8 cellular contexts compared by ENCODE assay signal in the genomic region with DNA sequence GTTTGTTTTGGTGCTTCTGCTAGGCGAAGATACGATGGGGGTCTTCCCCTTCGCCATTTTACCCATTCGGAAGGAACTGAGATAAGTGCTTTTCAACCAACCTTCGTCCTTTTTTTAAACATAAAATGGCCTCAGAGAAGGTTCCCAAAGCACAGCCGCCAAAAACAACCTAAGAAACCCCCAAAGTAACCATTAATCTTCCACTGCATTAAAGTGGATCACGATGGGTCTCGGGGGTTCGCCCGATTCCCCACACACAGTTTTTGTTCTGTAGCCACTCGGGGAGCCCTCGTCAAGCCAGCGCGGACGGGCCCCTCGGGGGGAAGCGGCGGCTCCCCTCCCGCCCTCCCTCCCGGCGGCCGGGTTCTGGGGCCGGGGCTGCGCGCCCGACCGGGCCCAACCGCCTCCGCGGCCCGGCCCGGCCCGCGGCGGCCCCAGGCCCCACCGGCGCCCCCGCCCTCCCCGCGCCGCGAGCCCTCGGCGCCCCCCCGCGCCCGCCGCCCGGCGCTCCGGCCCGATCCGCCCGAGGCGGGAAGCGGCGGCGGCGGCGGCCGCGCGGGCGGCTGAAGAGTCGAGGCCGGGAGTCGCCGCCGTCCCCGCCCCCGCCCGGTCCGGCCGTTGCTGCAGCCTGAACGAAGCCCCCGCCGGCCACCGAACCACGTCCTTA. TPM values are rescaled to one million over a fixed set of nuclear protein-coding genes. Genes with fewer than 3 reads are reported as not detected.
DNase-seq lines count a peak whose midpoint lies in the region; ATAC-seq and TF ChIP-seq lines count a peak whose summit lies in the region.

No MANE protein-coding gene starts in this region.

- H3K36me3 ChIP-seq in esophagus squamous epithelium, result peaks cover 0 to 13% (median 4%) of the 10 kb centered on the region in 3 donors
- H3K36me3 ChIP-seq in naive thymus-derived CD4-positive, alpha-beta T cell (ENCODE audit: control insufficient read depth in 2 of 3, insufficient read depth in 3 of 3, low read length in 3 of 3), result peaks cover 4 to 16% (median 9%) of the 10 kb centered on the region in 3 experiments
- H3K36me3 ChIP-seq in tibial nerve, result peaks cover 0 to 14% (median 0%) of the 10 kb centered on the region in 3 donors

- TF ChIP-seq CTCF in esophagus squamous epithelium (IDR thresholded peaks at IDR 0.05), result no peak
- no peak for TF ChIP-seq CTCF in tibial nerve (IDR thresholded peaks at IDR 0.05)

- no peaks in the 10 kb centered on the region for H3K27me3 ChIP-seq in esophagus squamous epithelium
- H3K27me3 ChIP-seq in naive thymus-derived CD4-positive, alpha-beta T cell (ENCODE audit: control insufficient read depth in 2 of 2, insufficient read depth in 2 of 2, low read length in 2 of 2), result no peaks in the 10 kb centered on the region
- H3K27me3 ChIP-seq in tibial nerve, result no peaks in the 10 kb centered on the region

- peak; percentile 6 for ATAC-seq in naive thymus-derived CD4-positive, alpha-beta T cell
- ATAC-seq in HG02588 (IDR thresholded peaks at IDR 0.05; ENCODE audit: unreplicated experiment), result no peak

- TF ChIP-seq EP300 in tibial nerve (IDR thresholded peaks at IDR 0.05), result no peak

- peak; percentile 64 for DNase-seq in NCI-H82 (lab: John Stamatoyannopoulos, UW)
- no peak for DNase-seq in NCI-H82 treated with DMSO at 0.1 percent for 48 hours (lab: John Stamatoyannopoulos, UW; ENCODE audit: unreplicated experiment)
- DNase-seq in NCI-H524 (lab: John Stamatoyannopoulos, UW), result peak; percentile 68 to 76
- peak; percentile 68 for DNase-seq in activated T-cell treated with anti-CD3 and anti-CD28 coated beads, Interleukin-2, amount 50 U/mL, for 24 hours
- no peak for DNase-seq in esophagus squamous epithelium (lab: John Stamatoyannopoulos, UW)
- peak in 8 of 9 donors; percentile 55 to 79 (median 70) for DNase-seq in naive thymus-derived CD4-positive, alpha-beta T cell
- no peak for DNase-seq in tibial nerve (ENCODE audit: low spot score in 2 of 2)

- POLR2A ChIA-PET in naive thymus-derived CD4-positive, alpha-beta T cell (lab: Charles Lee), result interaction anchor here (0.6 to 3.5 kb wide), 7 partner anchors 9 to 245 kb away, joined by 3 to 31 read pairs (median 4); no protein-coding TSS in a partner anchor

- H3K4me1 ChIP-seq in esophagus squamous epithelium (peaks cover 6 to 36% (median 15%) of the 10 kb centered on the region in 3 donors), tibial nerve (peaks cover 0 to 41% (median 18%) of the 10 kb centered on the region in 4 donors)
- H3K4me1 ChIP-seq in naive thymus-derived CD4-positive, alpha-beta T cell (ENCODE audit: control insufficient read depth in 2 of 2, insufficient read depth in 2 of 2, low read length in 2 of 2), result peaks cover 22 to 28% of the 10 kb centered on the region in 2 donors

- H3K4me3 Mint-ChIP-seq in activated T-cell treated with anti-CD3 and anti-CD28 coated beads, Interleukin-2, amount 50 U/mL, for 24 hours, result peak overlapping the region; percentile 99
- H3K4me3 Mint-ChIP-seq in naive thymus-derived CD4-positive, alpha-beta T cell, result peak overlapping the region; percentile 92 to 100 (median 99)

- peaks cover 43% of the 10 kb centered on the region for H3K36me3 Mint-ChIP-seq in activated T-cell treated with anti-CD3 and anti-CD28 coated beads, Interleukin-2, amount 50 U/mL, for 24 hours (ENCODE audit: low read depth)
- peaks cover 0 to 22% (median 13%) of the 10 kb centered on the region in 5 donors for H3K36me3 Mint-ChIP-seq in naive thymus-derived CD4-positive, alpha-beta T cell

- 0 to 2% methylated on average over 9 to 14 of the region's 79 CpGs for WGBS in esophagus squamous epithelium, 2 donors
- WGBS in tibial nerve, 2 donors, result 0% methylated on average over 30 to 58 of the region's 79 CpGs

- peak overlapping the region; percentile 97 to 100 (median 99) for H3K27ac ChIP-seq in esophagus squamous epithelium
- H3K27ac ChIP-seq in naive thymus-derived CD4-positive, alpha-beta T cell (ENCODE audit: low read depth, low read length), result peak overlapping the region; percentile 97
- peak overlapping the region; percentile 93 to 100 (median 98) for H3K27ac ChIP-seq in tibial nerve

- H3K27ac Mint-ChIP-seq in activated T-cell treated with anti-CD3 and anti-CD28 coated beads, Interleukin-2, amount 50 U/mL, for 24 hours, result peak overlapping the region; percentile 99
- H3K27ac Mint-ChIP-seq in naive thymus-derived CD4-positive, alpha-beta T cell, result peak overlapping the region; percentile 98 to 100 (median 100)

- TF ChIP-seq POLR2A in esophagus squamous epithelium (IDR thresholded peaks at IDR 0.05) (no peak), tibial nerve (IDR thresholded peaks at IDR 0.05) (no peak)

- peaks cover 45% of the 10 kb centered on the region for H3K4me1 Mint-ChIP-seq in activated T-cell treated with anti-CD3 and anti-CD28 coated beads, Interleukin-2, amount 50 U/mL, for 24 hours (ENCODE audit: low read depth)
- H3K4me1 Mint-ChIP-seq in naive thymus-derived CD4-positive, alpha-beta T cell, result peaks cover 16 to 56% (median 37%) of the 10 kb centered on the region in 7 donors

- intact Hi-C loops in esophagus squamous epithelium (cut with DNase I), result no loop called here
- intact Hi-C loops in naive thymus-derived CD4-positive, alpha-beta T cell (cut with micrococcal nuclease), result loop anchor here (1.0 to 2.0 kb wide), 9 partner anchors 21 to 313 kb away; a partner anchor contains a TSS

- H3K9me3 ChIP-seq in esophagus squamous epithelium (no peaks in the 10 kb centered on the region), tibial nerve (no peaks in the 10 kb centered on the region)
- H3K9me3 ChIP-seq in naive thymus-derived CD4-positive, alpha-beta T cell (ENCODE audit: control insufficient read depth in 2 of 3, low read length in 3 of 3), result no peaks in the 10 kb centered on the region

- CTCF ChIA-PET in naive thymus-derived CD4-positive, alpha-beta T cell (lab: Charles Lee), result no interaction called here

- H3K9me3 Mint-ChIP-seq in activated T-cell treated with anti-CD3 and anti-CD28 coated beads, Interleukin-2, amount 50 U/mL, for 24 hours, result peaks cover 6% of the 10 kb centered on the region
- H3K9me3 Mint-ChIP-seq in naive thymus-derived CD4-positive, alpha-beta T cell, result peaks cover 0 to 11% (median 0%) of the 10 kb centered on the region in 11 donors

- H3K4me3 ChIP-seq in esophagus squamous epithelium (peak overlapping the region; percentile 74 to 93 (median 82)), tibial nerve (peak overlapping the region; percentile 69 to 89 (median 81))
- peak overlapping the region; percentile 86 for H3K4me3 ChIP-seq in naive thymus-derived CD4-positive, alpha-beta T cell (ENCODE audit: low read length)

- no peaks in the 10 kb centered on the region for H3K27me3 Mint-ChIP-seq in activated T-cell treated with anti-CD3 and anti-CD28 coated beads, Interleukin-2, amount 50 U/mL, for 24 hours
- H3K27me3 Mint-ChIP-seq in naive thymus-derived CD4-positive, alpha-beta T cell, result peaks cover 0 to 11% (median 0%) of the 10 kb centered on the region in 5 donors

RNA-seq across cellular contexts. Expression of a gene that starts 0.8 kb away (rescaled TPM):
- total RNA-seq in esophagus squamous epithelium (10 to 100 TPM; 18.7 to 25.7 (median 22.9) TPM), tibial nerve (10 to 100 TPM; 20.7 to 27.3 (median 26.2) TPM)
- total RNA-seq in naive thymus-derived CD4-positive, alpha-beta T cell, result 10 to 100 TPM; 21.5 to 39.2 (median 33.7) TPM
- 10 to 100 TPM in 1 of 2 donors, 1 to 10 TPM in 1; 8.4 to 12.3 TPM for polyA plus RNA-seq in naive thymus-derived CD4-positive, alpha-beta T cell

Comparison
In these comparisons a context has a peak if more than half of its experiments do, and no peak if none do; other contexts are left out.
1. DNase-seq: peak in NCI-H82 (single experiment), NCI-H524 (2 of 2), activated T-cell treated with anti-CD3 and anti-CD28 coated beads, Interleukin-2, amount 50 U/mL, for 24 hours (single experiment) and naive thymus-derived CD4-positive, alpha-beta T cell (8 of 9); none in NCI-H82 treated with DMSO at 0.1 percent for 48 hours (single experiment), esophagus squamous epithelium (single experiment) and tibial nerve (0 of 2).
2. Peak in every context shown above with its lines, with median percentiles within 50 percentile points of each other: H3K27ac ChIP-seq and H3K4me3 ChIP-seq.